1 cellular context compared by ENCODE assay signal in genomic region chr1:25402947-25403803, GRCh38.
TF ChIP-seq lines count a peak whose summit lies in the region.

No MANE protein-coding gene starts in this region.

TF ChIP-seq in HepG2, 621 proteins besides CTCF, POLR2A, EP300 and RAD21:
- TF ChIP-seq STAG1 (CRISPR knock-in tag; IDR thresholded peaks at IDR 0.05), result peak; percentile 66
